In the genomic region with DNA sequence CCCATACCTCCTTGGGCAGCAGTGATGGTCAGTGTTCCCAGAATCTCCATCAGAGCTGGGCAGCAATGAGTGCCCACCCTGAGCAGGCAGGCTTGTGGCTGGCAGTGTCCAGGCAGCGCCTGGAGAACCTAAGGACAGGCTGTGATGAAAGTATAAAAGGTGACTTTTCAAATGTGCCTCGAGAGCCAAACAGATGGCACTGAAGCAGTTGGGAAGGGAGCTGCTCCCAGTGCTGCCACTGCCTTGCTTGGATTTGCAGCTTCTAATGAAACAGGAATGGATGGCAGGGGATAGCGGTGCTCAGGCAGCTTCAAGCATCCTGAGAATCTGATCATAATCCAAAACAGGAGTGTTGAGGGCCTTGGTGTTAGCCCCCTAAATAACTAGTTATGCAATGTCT, we compare ENCODE assay signal across 15 cellular contexts.
DNase-seq lines count a peak whose midpoint lies in the region; ATAC-seq and TF ChIP-seq lines count a peak whose summit lies in the region.
"Had no signal": no experiment of that assay in that cellular context is flagged by ENCODE, and none has a peak within 500 bp of the region (broad histone marks: within the 10 kb centered on the region; RNA-seq: fewer than 3 reads in every experiment).

No MANE protein-coding gene starts in this region.

- no peaks in the 10 kb centered on the region for H3K36me3 ChIP-seq in trophoblast cell (ENCODE audit: control insufficient read depth in 1 of 2, insufficient read depth in 2 of 2, low read length in 2 of 2)
- H3K36me3 ChIP-seq in naive thymus-derived CD4-positive, alpha-beta T cell (ENCODE audit: control insufficient read depth in 2 of 3, insufficient read depth in 3 of 3, low read length in 3 of 3): no peaks in the 10 kb centered on the region
- H3K36me3 ChIP-seq: BE2C had no signal

- no peak overlapping the region for H3K23ac ChIP-seq in trophoblast cell (ENCODE audit: low read length)

- no peak overlapping the region for H2BK120ac ChIP-seq in trophoblast cell (ENCODE audit: insufficient read depth, low read length, poor library complexity)

- no peaks in the 10 kb centered on the region for H3K27me3 Mint-ChIP-seq in activated T-cell treated with anti-CD3 and anti-CD28 coated beads, Interleukin-2, amount 50 U/mL, for 24 hours
- no peaks in the 10 kb centered on the region for H3K27me3 Mint-ChIP-seq in effector memory CD8-positive, alpha-beta T cell
- no peaks in the 10 kb centered on the region for H3K27me3 Mint-ChIP-seq in naive thymus-derived CD4-positive, alpha-beta T cell
- H3K27me3 Mint-ChIP-seq: CD4-positive, CD25-positive, alpha-beta regulatory T cell had no signal

- peaks cover 5 to 16% of the 10 kb centered on the region in 2 experiments for H3K4me1 ChIP-seq in trophoblast cell (ENCODE audit: control insufficient read depth in 1 of 2, insufficient read depth in 2 of 2, low read length in 2 of 2)
- peaks cover 0 to 2% of the 10 kb centered on the region in 2 donors for H3K4me1 ChIP-seq in naive thymus-derived CD4-positive, alpha-beta T cell (ENCODE audit: control insufficient read depth in 2 of 2, insufficient read depth in 2 of 2, low read length in 2 of 2)

- no peak overlapping the region for H2BK12ac ChIP-seq in trophoblast cell (ENCODE audit: low read length)

- no peak overlapping the region for H3K27ac ChIP-seq in trophoblast cell (ENCODE audit: low read depth, low read length)
- H3K27ac ChIP-seq in RWPE1: no peak overlapping the region
- H3K27ac ChIP-seq in naive thymus-derived CD4-positive, alpha-beta T cell (ENCODE audit: low read depth, low read length): no peak overlapping the region

- peaks cover 81% of the 10 kb centered on the region for H3K36me3 Mint-ChIP-seq in activated T-cell treated with anti-CD3 and anti-CD28 coated beads, Interleukin-2, amount 50 U/mL, for 24 hours (ENCODE audit: low read depth)
- peaks cover 4% of the 10 kb centered on the region for H3K36me3 Mint-ChIP-seq in effector memory CD8-positive, alpha-beta T cell (ENCODE audit: insufficient read depth)
- H3K36me3 Mint-ChIP-seq in naive thymus-derived CD4-positive, alpha-beta T cell: peaks cover 16 to 73% (median 58%) of the 10 kb centered on the region in 5 donors

- no peak overlapping the region for H4K12ac ChIP-seq in trophoblast cell (ENCODE audit: low read depth, low read length)

- no peak overlapping the region for H4K8ac ChIP-seq in trophoblast cell (ENCODE audit: low read depth, low read length)

- no CpG with 5 or more reads among the region's 3 CpGs for WGBS in trophoblast cell (ENCODE audit: extremely low coverage, insufficient coverage, insufficient read length)

- H3K4me1 Mint-ChIP-seq in activated T-cell treated with anti-CD3 and anti-CD28 coated beads, Interleukin-2, amount 50 U/mL, for 24 hours (ENCODE audit: low read depth): peaks cover 3% of the 10 kb centered on the region
- peaks cover 19 to 25% of the 10 kb centered on the region in 2 donors for H3K4me1 Mint-ChIP-seq in effector memory CD8-positive, alpha-beta T cell (ENCODE audit: low read depth in 2 of 2)
- H3K4me1 Mint-ChIP-seq in naive thymus-derived CD4-positive, alpha-beta T cell: peaks cover 9 to 48% (median 29%) of the 10 kb centered on the region in 7 donors

- peaks cover 4% of the 10 kb centered on the region for H3K9me3 Mint-ChIP-seq in activated T-cell treated with anti-CD3 and anti-CD28 coated beads, Interleukin-2, amount 50 U/mL, for 24 hours
- peaks cover 0 to 11% of the 10 kb centered on the region in 2 donors for H3K9me3 Mint-ChIP-seq in effector memory CD8-positive, alpha-beta T cell
- H3K9me3 Mint-ChIP-seq in naive thymus-derived CD4-positive, alpha-beta T cell: peaks cover 0 to 13% (median 0%) of the 10 kb centered on the region in 11 donors
- H3K9me3 Mint-ChIP-seq: CD8-positive, alpha-beta memory T cell had no signal

- H3K27me3 ChIP-seq in trophoblast cell (ENCODE audit: insufficient read depth, low read length): no peaks in the 10 kb centered on the region
- H3K27me3 ChIP-seq in naive thymus-derived CD4-positive, alpha-beta T cell (ENCODE audit: control insufficient read depth in 2 of 2, insufficient read depth in 2 of 2, low read length in 2 of 2): no peaks in the 10 kb centered on the region
- H3K27me3 ChIP-seq: BE2C had no signal

- no peak overlapping the region for H4K91ac ChIP-seq in trophoblast cell (ENCODE audit: low read depth, low read length)

- H3K79me2 ChIP-seq in trophoblast cell (ENCODE audit: control insufficient read depth, insufficient read depth, low read length, poor library complexity): no peaks in the 10 kb centered on the region

- POLR2A ChIA-PET in RWPE1 (lab: Yijun Ruan, JAX; ENCODE audit: low non-redundant PET): no interaction called here
- POLR2A ChIA-PET in naive thymus-derived CD4-positive, alpha-beta T cell (lab: Charles Lee): no interaction called here

- no peaks in the 10 kb centered on the region for H3K9me3 ChIP-seq in trophoblast cell (ENCODE audit: insufficient read depth, low read depth, low read length)
- no peaks in the 10 kb centered on the region for H3K9me3 ChIP-seq in naive thymus-derived CD4-positive, alpha-beta T cell (ENCODE audit: control insufficient read depth in 2 of 3, low read length in 3 of 3)
- H3K9me3 ChIP-seq: BE2C had no signal

- CTCF ChIA-PET in RWPE1 (lab: Yijun Ruan, JAX): no interaction called here
- CTCF ChIA-PET in naive thymus-derived CD4-positive, alpha-beta T cell (lab: Charles Lee): no interaction called here

- no peak for TF ChIP-seq CTCF in RWPE1 (conservative IDR thresholded peaks at IDR 0.05; ENCODE audit: low read depth)

- no peak overlapping the region for H2AFZ ChIP-seq in trophoblast cell (ENCODE audit: insufficient read depth, low read length, poor library complexity)

- H3K4me2 ChIP-seq in trophoblast cell (ENCODE audit: low read length): peak overlapping the region; percentile 7

- no peak overlapping the region for H3K14ac ChIP-seq in trophoblast cell (ENCODE audit: low read length)

- no peak overlapping the region for H3K4ac ChIP-seq in trophoblast cell (ENCODE audit: low read depth, low read length)

- ATAC-seq in effector memory CD8-positive, alpha-beta T cell (replicated peaks): no peak
- ATAC-seq in GM18498 (IDR thresholded peaks at IDR 0.05; ENCODE audit: unreplicated experiment): no peak
- ATAC-seq in naive thymus-derived CD4-positive, alpha-beta T cell: no peak

- H3K79me1 ChIP-seq in trophoblast cell (ENCODE audit: low read length): peaks cover 2% of the 10 kb centered on the region

- H3K27ac Mint-ChIP-seq in activated T-cell treated with anti-CD3 and anti-CD28 coated beads, Interleukin-2, amount 50 U/mL, for 24 hours: peak overlapping the region; percentile 4
- peak overlapping the region; percentile 13 to 36 for H3K27ac Mint-ChIP-seq in effector memory CD8-positive, alpha-beta T cell
- peak overlapping the region in 3 of 9 donors; percentile 12 to 28 (median 21) for H3K27ac Mint-ChIP-seq in naive thymus-derived CD4-positive, alpha-beta T cell

- H2AK5ac ChIP-seq in trophoblast cell (ENCODE audit: low read length): no peak overlapping the region

- intact Hi-C loops in naive thymus-derived CD4-positive, alpha-beta T cell (cut with micrococcal nuclease): no loop called here

- H3K4me3 ChIP-seq in trophoblast cell (ENCODE audit: low read depth, low read length): no peak overlapping the region
- H3K4me3 ChIP-seq in naive thymus-derived CD4-positive, alpha-beta T cell (ENCODE audit: low read length): no peak overlapping the region

- no peak overlapping the region for H3K4me3 Mint-ChIP-seq in activated T-cell treated with anti-CD3 and anti-CD28 coated beads, Interleukin-2, amount 50 U/mL, for 24 hours
- H3K4me3 Mint-ChIP-seq in effector memory CD8-positive, alpha-beta T cell: no peak overlapping the region
- no peak overlapping the region for H3K4me3 Mint-ChIP-seq in naive thymus-derived CD4-positive, alpha-beta T cell
- H3K4me3 Mint-ChIP-seq: CD4-positive, CD25-positive, alpha-beta regulatory T cell; CD8-positive, alpha-beta memory T cell had no signal

- DNase-seq in activated T-cell treated with anti-CD3 and anti-CD28 coated beads, Interleukin-2, amount 50 U/mL, for 24 hours: no peak
- DNase-seq in activated T-cell treated with anti-CD3 and anti-CD28 coated beads for 4 hours (no peak), NCI-H69 (lab: John Stamatoyannopoulos, UW) (peak; percentile 72), trophoblast cell (no peak), RWPE1 (ENCODE audit: low spot score) (no peak)
- DNase-seq in effector memory CD8-positive, alpha-beta T cell: no peak
- no peak for DNase-seq in naive thymus-derived CD4-positive, alpha-beta T cell
- DNase-seq: ACHN; CD4-positive, CD25-positive, alpha-beta regulatory T cell; CD8-positive, alpha-beta memory T cell; DMS 273 treated with DMSO at 0.1 percent for 48 hours; GDM1; HCEC 1CT had no signal

- H3K18ac ChIP-seq in trophoblast cell (ENCODE audit: low read length): no peak overlapping the region

- no peak overlapping the region for H2BK5ac ChIP-seq in trophoblast cell (ENCODE audit: low read depth, low read length, poor library complexity)

- H3K9ac ChIP-seq in trophoblast cell (ENCODE audit: low read length): no peak overlapping the region
